8 cellular contexts compared by ENCODE assay signal in the genomic region with DNA sequence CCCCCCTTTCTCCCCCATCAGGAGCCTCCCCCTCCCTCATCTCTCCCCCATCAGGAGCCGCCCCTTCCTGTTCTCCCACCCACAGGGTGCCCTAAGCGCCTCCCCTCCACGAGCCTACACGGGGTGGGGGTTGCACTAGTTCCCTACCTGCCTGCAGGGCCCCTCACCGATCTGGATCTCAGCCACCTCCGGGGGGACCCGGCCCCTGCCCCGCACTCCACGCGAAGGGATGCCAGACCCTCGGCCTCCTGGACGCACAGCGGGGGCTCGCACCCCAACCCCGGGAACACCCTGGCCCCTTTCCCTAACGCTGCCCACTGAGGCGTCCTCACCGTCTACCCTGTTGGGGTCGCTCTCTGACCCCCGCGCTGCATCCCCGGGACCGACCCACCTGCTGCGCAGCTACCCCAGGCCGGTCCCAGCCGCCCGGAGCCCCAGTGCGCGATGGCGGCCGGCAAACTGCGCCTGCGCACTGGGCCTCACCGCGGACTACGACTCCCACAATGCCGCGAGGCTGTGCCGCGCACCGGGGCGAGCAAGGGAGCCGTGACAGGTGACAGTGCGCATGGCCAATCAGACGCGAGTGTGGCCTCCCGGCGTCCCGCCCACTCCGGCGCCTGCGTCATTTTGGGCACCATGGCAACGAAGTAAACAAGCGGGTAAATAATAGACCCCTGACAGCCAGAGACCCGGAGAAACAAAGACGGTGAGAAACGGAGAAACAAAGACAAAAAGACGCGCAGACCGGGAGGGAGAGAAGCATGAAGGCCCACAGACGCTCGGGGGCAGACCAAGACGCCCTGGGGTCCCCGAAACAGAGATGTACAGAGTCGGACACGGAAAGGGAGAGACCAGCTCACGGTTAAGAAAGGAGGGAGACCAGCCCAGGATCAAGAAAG. TPM values are rescaled to one million over a fixed set of nuclear protein-coding genes. Genes with fewer than 3 reads are reported as not detected.
DNase-seq lines count a peak whose midpoint lies in the region; ATAC-seq and TF ChIP-seq lines count a peak whose summit lies in the region.

A gene with protein sequence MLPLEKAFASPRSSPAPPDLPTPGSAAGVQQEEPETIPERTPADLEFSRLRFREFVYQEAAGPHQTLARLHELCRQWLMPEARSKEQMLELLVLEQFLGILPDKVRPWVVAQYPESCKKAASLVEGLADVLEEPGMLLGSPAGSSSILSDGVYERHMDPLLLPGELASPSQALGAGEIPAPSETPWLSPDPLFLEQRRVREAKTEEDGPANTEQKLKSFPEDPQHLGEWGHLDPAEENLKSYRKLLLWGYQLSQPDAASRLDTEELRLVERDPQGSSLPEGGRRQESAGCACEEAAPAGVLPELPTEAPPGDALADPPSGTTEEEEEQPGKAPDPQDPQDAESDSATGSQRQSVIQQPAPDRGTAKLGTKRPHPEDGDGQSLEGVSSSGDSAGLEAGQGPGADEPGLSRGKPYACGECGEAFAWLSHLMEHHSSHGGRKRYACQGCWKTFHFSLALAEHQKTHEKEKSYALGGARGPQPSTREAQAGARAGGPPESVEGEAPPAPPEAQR (minus strand): TSS at position 449 of the 899 bp plus-strand sequence. CDS start 7,964 bp downstream, outside the sequence.

- ATAC-seq in HG03103 (IDR thresholded peaks at IDR 0.05; ENCODE audit: low read depth, unreplicated experiment) (peak; percentile 61), GM19463 (IDR thresholded peaks at IDR 0.05; ENCODE audit: unreplicated experiment) (no peak)

- DNase-seq in GM03348 (ENCODE audit: low spot score) (peak; percentile 97), NCI-H82 (lab: John Stamatoyannopoulos, UW) (peak; percentile 98), erythroblast (lab: John Stamatoyannopoulos, UW) (peak; percentile 61 to 69), mucosa of gallbladder (ENCODE audit: low spot score) (peak; percentile 98)
- peak; percentile 99 for DNase-seq in activated T-cell treated with anti-CD3 and anti-CD28 coated beads, Interleukin-2, amount 50 U/mL, for 1 hour
- peak; percentile 89 to 92 for DNase-seq in stimulated activated CD8-positive, alpha-beta memory T cell treated with anti-CD3 and anti-CD28 coated beads, Interleukin-2, amount 100 ng/mL, for 48 hours (ENCODE audit: low read depth in 2 of 2)

- peak; percentile 16 for TF ChIP-seq POLR2A in erythroblast (IDR thresholded peaks at IDR 0.05; ENCODE audit: low read length)

RNA-seq across cellular contexts. Expression of the gene that starts here (rescaled TPM):
- total RNA-seq in mucosa of gallbladder = 111 TPM
